8 cellular contexts compared by ENCODE assay signal in the genomic region with DNA sequence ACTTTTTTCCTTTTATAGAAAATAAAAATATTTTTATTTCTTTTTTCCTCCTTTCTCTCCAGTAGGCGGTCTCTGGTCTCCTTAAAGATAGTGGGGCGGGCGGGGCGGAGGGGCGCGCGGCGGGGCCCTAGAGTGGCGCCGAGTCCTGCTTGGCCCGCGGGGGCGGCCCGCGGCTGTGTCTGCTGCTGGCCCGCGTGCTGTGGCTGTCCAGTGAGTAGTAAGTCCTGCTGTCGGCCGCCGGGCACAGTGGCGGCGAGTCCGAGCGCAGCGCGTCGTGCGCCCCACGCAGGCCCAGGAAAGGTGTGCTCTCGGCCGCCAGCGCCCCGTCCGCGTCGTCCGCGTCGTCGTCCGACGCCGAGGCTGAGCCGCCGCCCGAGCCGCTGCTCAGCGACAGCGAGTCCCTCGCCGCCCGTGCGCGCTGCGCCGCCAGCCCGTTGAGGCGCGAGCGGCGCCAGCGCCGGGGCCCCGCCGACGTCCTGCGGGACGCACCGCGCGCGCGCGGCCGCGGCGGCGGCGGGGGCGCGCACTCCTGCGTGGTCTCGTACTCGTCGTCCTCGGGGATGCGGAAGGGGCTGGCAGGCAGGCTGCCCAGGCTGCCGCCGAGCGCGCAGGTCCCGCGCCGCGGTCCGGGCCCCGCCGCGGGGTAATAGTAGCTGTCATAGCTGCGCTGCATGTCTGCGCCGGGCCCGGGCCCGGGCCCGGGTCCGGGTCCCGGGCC.
DNase-seq lines count a peak whose midpoint lies in the region; ATAC-seq, FAIRE-seq and TF ChIP-seq lines count a peak whose summit lies in the region.

No MANE protein-coding gene starts in this region.

- TF ChIP-seq CTCF in WERI-Rb-1 (IDR thresholded peaks at IDR 0.05; ENCODE audit: low read depth, low read length) (no peak), brain microvascular endothelial cell (IDR thresholded peaks at IDR 0.05; ENCODE audit: low read depth, low read length, missing control alignments) (no peak)

- H3K27me3 ChIP-seq in WERI-Rb-1 (ENCODE audit: insufficient read depth, low read depth, severe bottlenecking) (no peaks in the 10 kb centered on the region), brain microvascular endothelial cell (replicated peaks) (peaks cover 3% of the 10 kb centered on the region)

- H3K36me3 ChIP-seq in WERI-Rb-1: no peaks in the 10 kb centered on the region
- H3K36me3 ChIP-seq in brain microvascular endothelial cell (replicated peaks): no peaks in the 10 kb centered on the region

- FAIRE-seq in RCC 7860 (lab: Jason Lieb, UNC): no peak

- H3K4me3 ChIP-seq in WERI-Rb-1 (ENCODE audit: low read depth, low read length): peak overlapping the region; percentile 46
- peak overlapping the region; percentile 42 for H3K4me3 ChIP-seq in brain microvascular endothelial cell (ENCODE audit: low read depth, low read length)

- H3K27ac ChIP-seq in WERI-Rb-1 (peak overlapping the region; percentile 87), brain microvascular endothelial cell (no peak overlapping the region)

- DNase-seq in 8988T (peak; percentile 76), WERI-Rb-1 (peak; percentile 82), brain microvascular endothelial cell (peak; percentile 25), inferior parietal cortex (ENCODE audit: extremely low spot score) (peak; percentile 36), RCC 7860 (ENCODE audit: low spot score) (no peak)
- peak; percentile 71 for DNase-seq in stimulated activated CD4-positive, alpha-beta T cell treated with anti-CD3 and anti-CD28 coated beads, Interleukin-12 subunit alpha, Interleukin-12 subunit beta, amount 100 ng/mL, for 4 hours

- in situ Hi-C loops in brain microvascular endothelial cell (cut with HindIII; ENCODE audit: low pct_ligation_motif_present, low sequenced_read_pairs): no loop called here

- ATAC-seq in GM18907 (IDR thresholded peaks at IDR 0.05; ENCODE audit: unreplicated experiment) (peak; percentile 59), HG03439 (IDR thresholded peaks at IDR 0.05; ENCODE audit: unreplicated experiment) (peak; percentile 64)

- H3K9me3 ChIP-seq in WERI-Rb-1 (ENCODE audit: severe bottlenecking): no peaks in the 10 kb centered on the region
